ENCODE assay signal across 1 cellular context in the genomic region with DNA sequence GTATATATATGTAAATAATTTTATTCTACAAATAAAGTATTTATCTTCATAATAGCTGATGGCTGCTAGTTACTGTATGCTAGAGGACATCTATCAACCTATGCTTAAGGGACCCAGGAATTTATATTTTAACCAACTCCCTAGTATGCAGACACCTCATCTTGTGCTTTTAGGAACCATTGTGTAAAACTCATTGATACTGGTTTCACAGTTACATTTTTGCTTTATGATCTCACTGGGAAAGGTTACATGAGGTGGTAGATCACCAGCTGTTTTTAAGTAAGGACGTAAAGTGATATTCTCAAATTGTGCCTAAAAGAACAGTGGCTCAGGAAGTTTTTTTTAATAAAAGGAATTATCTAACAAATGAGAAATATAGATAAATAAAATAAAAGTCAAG.
TF ChIP-seq lines count a peak whose summit lies in the region.

No MANE protein-coding gene starts in this region.

TF ChIP-seq in SK-N-SH treated with all-trans-retinoic acid at 6 μM for 48 hours, 23 proteins besides CTCF, POLR2A, EP300 and RAD21 (continued from another document):
- TF ChIP-seq SNAI2 (CRISPR knock-in tag; IDR thresholded peaks at IDR 0.05) (no peak), ISL1 (CRISPR knock-in tag; IDR thresholded peaks at IDR 0.05) (no peak), ZFP30 (CRISPR knock-in tag; IDR thresholded peaks at IDR 0.05) (no peak), ZC3H10 (CRISPR knock-in tag; IDR thresholded peaks at IDR 0.05) (no peak)
- TF ChIP-seq, protein P1, sequence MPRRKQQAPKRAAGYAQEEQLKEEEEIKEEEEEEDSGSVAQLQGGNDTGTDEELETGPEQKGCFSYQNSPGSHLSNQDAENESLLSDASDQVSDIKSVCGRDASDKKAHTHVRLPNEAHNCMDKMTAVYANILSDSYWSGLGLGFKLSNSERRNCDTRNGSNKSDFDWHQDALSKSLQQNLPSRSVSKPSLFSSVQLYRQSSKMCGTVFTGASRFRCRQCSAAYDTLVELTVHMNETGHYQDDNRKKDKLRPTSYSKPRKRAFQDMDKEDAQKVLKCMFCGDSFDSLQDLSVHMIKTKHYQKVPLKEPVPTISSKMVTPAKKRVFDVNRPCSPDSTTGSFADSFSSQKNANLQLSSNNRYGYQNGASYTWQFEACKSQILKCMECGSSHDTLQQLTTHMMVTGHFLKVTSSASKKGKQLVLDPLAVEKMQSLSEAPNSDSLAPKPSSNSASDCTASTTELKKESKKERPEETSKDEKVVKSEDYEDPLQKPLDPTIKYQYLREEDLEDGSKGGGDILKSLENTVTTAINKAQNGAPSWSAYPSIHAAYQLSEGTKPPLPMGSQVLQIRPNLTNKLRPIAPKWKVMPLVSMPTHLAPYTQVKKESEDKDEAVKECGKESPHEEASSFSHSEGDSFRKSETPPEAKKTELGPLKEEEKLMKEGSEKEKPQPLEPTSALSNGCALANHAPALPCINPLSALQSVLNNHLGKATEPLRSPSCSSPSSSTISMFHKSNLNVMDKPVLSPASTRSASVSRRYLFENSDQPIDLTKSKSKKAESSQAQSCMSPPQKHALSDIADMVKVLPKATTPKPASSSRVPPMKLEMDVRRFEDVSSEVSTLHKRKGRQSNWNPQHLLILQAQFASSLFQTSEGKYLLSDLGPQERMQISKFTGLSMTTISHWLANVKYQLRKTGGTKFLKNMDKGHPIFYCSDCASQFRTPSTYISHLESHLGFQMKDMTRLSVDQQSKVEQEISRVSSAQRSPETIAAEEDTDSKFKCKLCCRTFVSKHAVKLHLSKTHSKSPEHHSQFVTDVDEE (CRISPR knock-in tag; IDR thresholded peaks at IDR 0.05): no peak
